In genomic region chr12:106301611-106302321, GRCh38 we compare ENCODE assay signal across 8 cellular contexts. TPM values are rescaled to one million over a fixed set of nuclear protein-coding genes. Genes with fewer than 3 reads are reported as not detected.
DNase-seq lines count a peak whose midpoint lies in the region; ATAC-seq and TF ChIP-seq lines count a peak whose summit lies in the region.

No MANE protein-coding gene starts in this region.

- H3K4me1 ChIP-seq in OCI-LY3 (ENCODE audit: low read length), result peaks cover 15% of the 10 kb centered on the region
- peaks cover 2% of the 10 kb centered on the region for H3K4me1 ChIP-seq in fibroblast of lung (ENCODE audit: control insufficient read depth, extremely low read depth, insufficient read depth, low read length)

- no peaks in the 10 kb centered on the region for H3K9me3 Mint-ChIP-seq in activated T-cell treated with anti-CD3 and anti-CD28 coated beads, Interleukin-2, amount 50 U/mL, for 72 hours
- H3K9me3 Mint-ChIP-seq in nephron progenitor cell, result no peaks in the 10 kb centered on the region

- H3K4me1 Mint-ChIP-seq in activated T-cell treated with anti-CD3 and anti-CD28 coated beads, Interleukin-2, amount 50 U/mL, for 72 hours (ENCODE audit: low read depth), result peaks cover 58% of the 10 kb centered on the region
- H3K4me1 Mint-ChIP-seq in nephron progenitor cell, result peaks cover 54% of the 10 kb centered on the region

- DNase-seq in activated T-cell treated with anti-CD3 and anti-CD28 coated beads, Interleukin-2, amount 50 U/mL, for 72 hours, result peak; percentile 48 to 54
- peak; percentile 29 to 50 for DNase-seq in fibroblast of lung (ENCODE audit: low read depth in 2 of 2)
- DNase-seq in nephron progenitor cell, result no peak
- DNase-seq in superior temporal gyrus (ENCODE audit: extremely low spot score), result peak; percentile 72

- TF ChIP-seq CTCF in C4-2B (conservative IDR thresholded peaks at IDR 0.05) (no peak), OCI-LY3 (IDR thresholded peaks at IDR 0.05; ENCODE audit: low read depth, low read length) (no peak), fibroblast of lung (conservative IDR thresholded peaks at IDR 0.05 in 1 of 2, IDR thresholded peaks at IDR 0.05 in 1 of 2; ENCODE audit: low read depth in 1 of 2, low read length in 2 of 2) (no peak), nephron progenitor cell (IDR thresholded peaks at IDR 0.05) (no peak)

- H3K36me3 ChIP-seq in OCI-LY3 (replicated peaks; ENCODE audit: low read depth, low read length) (no peaks in the 10 kb centered on the region), fibroblast of lung (ENCODE audit: control insufficient read depth, insufficient read depth, low read length) (no peaks in the 10 kb centered on the region)

- H3K9me3 ChIP-seq in OCI-LY3 (ENCODE audit: insufficient read depth, low read length), result no peaks in the 10 kb centered on the region
- no peaks in the 10 kb centered on the region for H3K9me3 ChIP-seq in fibroblast of lung (ENCODE audit: control insufficient read depth, insufficient read depth, low read depth, low read length)

- H2AFZ ChIP-seq in OCI-LY3 (ENCODE audit: low read depth, low read length), result peak overlapping the region; percentile 76
- peak overlapping the region; percentile 93 for H2AFZ ChIP-seq in fibroblast of lung (ENCODE audit: low read length)

- no peaks in the 10 kb centered on the region for H4K20me1 ChIP-seq in OCI-LY3 (ENCODE audit: insufficient read depth, low read length)
- H4K20me1 ChIP-seq in fibroblast of lung (ENCODE audit: control insufficient read depth, extremely low read depth, insufficient read depth, low read length), result no peaks in the 10 kb centered on the region

- H3K27ac Mint-ChIP-seq in activated T-cell treated with anti-CD3 and anti-CD28 coated beads, Interleukin-2, amount 50 U/mL, for 72 hours, result peak overlapping the region; percentile 93
- H3K27ac Mint-ChIP-seq in nephron progenitor cell, result peak overlapping the region; percentile 94

- ATAC-seq in GM19397 (IDR thresholded peaks at IDR 0.05; ENCODE audit: unreplicated experiment) (peak; percentile 65), HG03469 (IDR thresholded peaks at IDR 0.05; ENCODE audit: unreplicated experiment) (peak; percentile 65)
- peak; percentile 23 to 30 for ATAC-seq in activated T-cell treated with anti-CD3 and anti-CD28 coated beads, Interleukin-2, amount 50 U/mL, for 72 hours (replicated peaks in 1 of 2)

- H3K27me3 ChIP-seq in OCI-LY3 (ENCODE audit: low read depth, low read length), result no peaks in the 10 kb centered on the region
- H3K27me3 ChIP-seq in fibroblast of lung (ENCODE audit: control insufficient read depth, insufficient read depth, low read length), result no peaks in the 10 kb centered on the region

- H3K79me2 ChIP-seq in OCI-LY3 (ENCODE audit: low read length) (no peaks in the 10 kb centered on the region), fibroblast of lung (ENCODE audit: control insufficient read depth, insufficient read depth, low read length) (no peaks in the 10 kb centered on the region)

- peak overlapping the region; percentile 85 for H3K4me2 ChIP-seq in OCI-LY3 (ENCODE audit: low read length)
- peak overlapping the region; percentile 96 for H3K4me2 ChIP-seq in fibroblast of lung (ENCODE audit: extremely low read depth, insufficient read depth, low read length)

- no peaks in the 10 kb centered on the region for H3K27me3 Mint-ChIP-seq in activated T-cell treated with anti-CD3 and anti-CD28 coated beads, Interleukin-2, amount 50 U/mL, for 72 hours (ENCODE audit: low read depth)
- H3K27me3 Mint-ChIP-seq in nephron progenitor cell (ENCODE audit: low read depth, poor library complexity), result peaks cover 20% of the 10 kb centered on the region

- peak overlapping the region; percentile 78 for H3K27ac ChIP-seq in C4-2B
- no peak overlapping the region for H3K27ac ChIP-seq in OCI-LY3 (ENCODE audit: low read length)
- H3K27ac ChIP-seq in fibroblast of lung (ENCODE audit: insufficient read depth, low read length), result no peak overlapping the region

- H3K36me3 Mint-ChIP-seq in activated T-cell treated with anti-CD3 and anti-CD28 coated beads, Interleukin-2, amount 50 U/mL, for 72 hours (ENCODE audit: insufficient read depth in 2 of 2), result no peaks in the 10 kb centered on the region
- no peaks in the 10 kb centered on the region for H3K36me3 Mint-ChIP-seq in nephron progenitor cell (ENCODE audit: low read depth)

- H3K4me3 ChIP-seq in OCI-LY3 (ENCODE audit: low read length) (peak overlapping the region; percentile 80), fibroblast of lung (replicated peaks in 1 of 4; ENCODE audit: control extremely low read depth in 1 of 4, insufficient read depth in 1 of 4, low read depth in 3 of 4, low read length in 4 of 4) (peak overlapping the region; percentile 33 to 64 (median 61))

- peak overlapping the region; percentile 88 to 90 for H3K4me3 Mint-ChIP-seq in activated T-cell treated with anti-CD3 and anti-CD28 coated beads, Interleukin-2, amount 50 U/mL, for 72 hours
- H3K4me3 Mint-ChIP-seq in nephron progenitor cell, result peak overlapping the region; percentile 83

- H3K9ac ChIP-seq in OCI-LY3 (ENCODE audit: low read length), result peak overlapping the region; percentile 57
- H3K9ac ChIP-seq in fibroblast of lung (ENCODE audit: insufficient read depth, low read length), result no peak overlapping the region

RNA-seq across cellular contexts. Expression of gene TCP11L2, which starts 0.8 kb away (rescaled TPM):
- total RNA-seq in activated T-cell treated with anti-CD3 and anti-CD28 coated beads, Interleukin-2, amount 50 U/mL, for 72 hours, result 10 to 100 TPM; 23.9 to 30.1 TPM
- 48.0 and 82.6 TPM in 2 replicates for total RNA-seq in fibroblast of lung
- polyA plus RNA-seq in fibroblast of lung, result 9.9 and 23.6 TPM in 2 replicates
- 3.9 and 9.2 TPM in 2 replicates for polyA plus RNA-seq in fibroblast of lung (2012)
- 28.0 and 28.8 TPM in 2 replicates for polyA minus RNA-seq in fibroblast of lung (ENCODE audit: low replicate concordance)

RNA-seq across cellular contexts. Expression of gene CKAP4, which starts 53.9 kb away (rescaled TPM):
- total RNA-seq in activated T-cell treated with anti-CD3 and anti-CD28 coated beads, Interleukin-2, amount 50 U/mL, for 72 hours, result 10 to 100 TPM; 12.0 to 14.2 TPM
- 72.7 and 132 TPM in 2 replicates for total RNA-seq in fibroblast of lung
- polyA plus RNA-seq in fibroblast of lung, result 247 and 282 TPM in 2 replicates
- 236 and 260 TPM in 2 replicates for polyA plus RNA-seq in fibroblast of lung (2012)
- 69.3 and 70.2 TPM in 2 replicates for polyA minus RNA-seq in fibroblast of lung (ENCODE audit: low replicate concordance)

RNA-seq across cellular contexts. Expression of gene POLR3B, which starts 55.8 kb away (rescaled TPM):
- 1 to 10 TPM; 5.9 to 9.6 TPM for total RNA-seq in activated T-cell treated with anti-CD3 and anti-CD28 coated beads, Interleukin-2, amount 50 U/mL, for 72 hours
- total RNA-seq in fibroblast of lung, result 9.0 and 9.9 TPM in 2 replicates
- polyA plus RNA-seq in fibroblast of lung, result 13.6 and 14.1 TPM in 2 replicates
- 10.4 TPM in 2 replicates for polyA plus RNA-seq in fibroblast of lung (2012)
- 2.9 and 7.8 TPM in 2 replicates for polyA minus RNA-seq in fibroblast of lung (ENCODE audit: low replicate concordance)
